In the genomic region with DNA sequence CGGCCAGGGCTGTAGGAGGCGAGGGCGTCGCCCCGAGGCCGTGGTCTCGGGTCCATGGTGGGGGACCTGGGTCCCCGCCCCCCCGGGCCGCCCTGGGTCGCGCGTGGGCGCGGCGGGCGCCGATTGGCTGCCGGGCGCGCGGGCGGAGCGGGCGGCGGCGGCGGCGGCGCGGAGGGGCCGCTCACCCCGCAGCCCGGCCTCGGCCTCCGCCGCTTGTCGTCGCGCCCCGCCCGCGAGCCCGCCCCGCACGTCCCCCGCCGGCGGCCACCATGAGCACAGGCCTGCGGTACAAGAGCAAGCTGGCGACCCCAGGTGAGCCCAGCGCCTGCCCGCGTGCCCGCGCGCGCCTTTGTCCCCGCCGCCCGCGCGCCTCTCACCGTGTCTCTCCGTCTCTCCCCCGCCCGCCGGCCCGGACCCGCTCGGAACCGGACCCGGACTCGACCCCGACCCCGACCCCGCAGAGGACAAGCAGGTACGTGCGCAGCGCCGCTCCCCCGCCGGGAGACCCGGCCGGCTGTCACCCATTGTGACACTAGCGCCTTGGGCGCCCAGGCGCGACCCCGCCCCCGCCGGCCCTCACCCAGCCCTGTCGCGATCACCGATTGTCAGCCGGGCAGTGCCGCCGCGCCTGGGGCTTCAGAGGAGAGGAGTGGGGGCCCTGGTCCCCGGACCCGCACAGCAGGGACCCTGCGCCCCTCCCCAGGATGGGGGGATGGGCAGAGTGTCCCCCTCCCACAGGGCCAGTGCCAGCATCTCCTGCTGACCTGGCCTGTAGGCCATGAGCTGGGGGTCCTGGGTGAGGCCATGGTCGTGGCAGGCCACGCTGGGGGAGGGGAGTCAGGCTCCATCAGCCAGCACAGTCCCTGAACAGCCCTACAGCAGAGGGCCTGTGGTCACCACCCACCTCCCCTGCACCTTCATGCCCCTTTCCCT, we compare ENCODE assay signal across 9 cellular contexts. TPM values are rescaled to one million over a fixed set of nuclear protein-coding genes. Genes with fewer than 3 reads are reported as not detected.
A peak's percentile ranks its signal among the peaks of the same experiment; 100 is the strongest.
DNase-seq lines count a peak whose midpoint lies in the region; ATAC-seq and TF ChIP-seq lines count a peak whose summit lies in the region.
"Had no signal": no experiment of that assay in that cellular context is flagged by ENCODE, and none has a peak within 500 bp of the region (broad histone marks: within the 10 kb centered on the region; RNA-seq: fewer than 3 reads in every experiment).

SEPTIN5 (plus strand) TSS at position 184 of the 933 bp plus-strand sequence; CDS start at position 270, 86 bp downstream.

- H3K36me3 Mint-ChIP-seq in activated T-helper 1 cell treated with anti-CD3 and anti-CD28 coated beads, Interleukin-12 subunit alpha, Interleukin-12 subunit beta, Interleukin-2, Interleukin-4 antibody, amounts not matched to agents 30 ng/mL and 10 ng/mL and 1 ng/mL, durations not matched to agents 14 hours and 24 hours and 36 hours (ENCODE audit: low read depth): no peaks in the 10 kb centered on the region

- H3K4me3 ChIP-seq in HAP-1 (peak within 1 kb of the TSS; percentile 40), retinal pigment epithelial cell (ENCODE audit: low read length) (peak within 1 kb of the TSS; percentile 45)

- POLR2A ChIA-PET in GM10248 (lab: Yijun Ruan, JAX): no interaction called here

- in situ Hi-C loops in HAP-1 (cut with MboI; ENCODE audit: low sequenced_read_pairs): no loop called here
- in situ Hi-C loops in ACHN (cut with HindIII; ENCODE audit: low pct_ligation_motif_present, low pct_unique_long_range_greater_than_20kb, low sequenced_read_pairs): no loop called here

- peaks cover 2% of the 10 kb centered on the region; the same call in 1 of the 2 replicates for H3K36me3 ChIP-seq in HAP-1 (replicated peaks)

- peaks cover 5% of the 10 kb centered on the region for H3K4me1 Mint-ChIP-seq in activated T-helper 1 cell treated with anti-CD3 and anti-CD28 coated beads, Interleukin-12 subunit alpha, Interleukin-12 subunit beta, Interleukin-2, Interleukin-4 antibody, amounts not matched to agents 30 ng/mL and 10 ng/mL and 1 ng/mL, durations not matched to agents 14 hours and 24 hours and 36 hours (ENCODE audit: low read depth)

- no peaks in the 10 kb centered on the region for H3K27me3 ChIP-seq in HAP-1 (ENCODE audit: low read depth)

- ATAC-seq in left cardiac atrium: no peak
- no peak for ATAC-seq in GM21447 (IDR thresholded peaks at IDR 0.05; ENCODE audit: unreplicated experiment)

- intact Hi-C loops in activated T-helper 1 cell treated with anti-CD3 and anti-CD28 coated beads, Interleukin-12 subunit alpha, Interleukin-12 subunit beta, Interleukin-2, Interleukin-4 antibody, amounts not matched to agents 30 ng/mL and 10 ng/mL and 1 ng/mL, durations not matched to agents 14 hours and 24 hours and 36 hours (cut with micrococcal nuclease): loop anchor here (5.0 kb wide), 2 partner anchors 37 to 422 kb away; partner anchors contain the start of gene CLTCL1
- intact Hi-C loops in left cardiac atrium (cut with DNase I): no loop called here

- no peak within 1 kb of the TSS for H3K27ac Mint-ChIP-seq in activated T-helper 1 cell treated with anti-CD3 and anti-CD28 coated beads, Interleukin-12 subunit alpha, Interleukin-12 subunit beta, Interleukin-2, Interleukin-4 antibody, amounts not matched to agents 30 ng/mL and 10 ng/mL and 1 ng/mL, durations not matched to agents 14 hours and 24 hours and 36 hours

- H3K9me3 Mint-ChIP-seq in activated T-helper 1 cell treated with anti-CD3 and anti-CD28 coated beads, Interleukin-12 subunit alpha, Interleukin-12 subunit beta, Interleukin-2, Interleukin-4 antibody, amounts not matched to agents 30 ng/mL and 10 ng/mL and 1 ng/mL, durations not matched to agents 14 hours and 24 hours and 36 hours: no peaks in the 10 kb centered on the region

- no peak for TF ChIP-seq CTCF in retinal pigment epithelial cell (conservative IDR thresholded peaks at IDR 0.05; ENCODE audit: low read depth, low read length)
- no peak for TF ChIP-seq CTCF in GM10248 (IDR thresholded peaks at IDR 0.05; ENCODE audit: control extremely low read depth, extremely low read depth, low read depth, missing control alignments)

- no peaks in the 10 kb centered on the region for H3K9me3 ChIP-seq in HAP-1

- DNase-seq in HAP-1 (ENCODE audit: low spot score in 2 of 2) (peak in 1 of 2 experiments; percentile 49), left cardiac atrium (peak; percentile 22), retinal pigment epithelial cell (ENCODE audit: low read depth) (no peak), GM10248 (ENCODE audit: extremely low spot score) (no peak), ACHN (no peak), HCEC 1CT (no peak)
- no peak for DNase-seq in activated T-helper 1 cell treated with anti-CD3 and anti-CD28 coated beads, Interleukin-12 subunit alpha, Interleukin-12 subunit beta, Interleukin-2, Interleukin-4 antibody, amounts not matched to agents 30 ng/mL and 10 ng/mL and 1 ng/mL, durations not matched to agents 14 hours and 24 hours and 36 hours (ENCODE audit: low spot score)

- CTCF ChIA-PET in GM10248 (lab: Yijun Ruan, JAX): no interaction called here

- peaks cover 27% of the 10 kb centered on the region for H3K27me3 Mint-ChIP-seq in activated T-helper 1 cell treated with anti-CD3 and anti-CD28 coated beads, Interleukin-12 subunit alpha, Interleukin-12 subunit beta, Interleukin-2, Interleukin-4 antibody, amounts not matched to agents 30 ng/mL and 10 ng/mL and 1 ng/mL, durations not matched to agents 14 hours and 24 hours and 36 hours (ENCODE audit: insufficient read depth)

- peak within 1 kb of the TSS; percentile 62 for H3K4me3 Mint-ChIP-seq in activated T-helper 1 cell treated with anti-CD3 and anti-CD28 coated beads, Interleukin-12 subunit alpha, Interleukin-12 subunit beta, Interleukin-2, Interleukin-4 antibody, amounts not matched to agents 30 ng/mL and 10 ng/mL and 1 ng/mL, durations not matched to agents 14 hours and 24 hours and 36 hours

- H3K4me1 ChIP-seq in HAP-1: peaks cover 10% of the 10 kb centered on the region

RNA-seq across cellular contexts. Expression of gene SEPTIN5, which starts in this region (rescaled TPM):
- total RNA-seq in activated T-helper 1 cell treated with anti-CD3 and anti-CD28 coated beads, Interleukin-12 subunit alpha, Interleukin-12 subunit beta, Interleukin-2, Interleukin-4 antibody, amounts not matched to agents 30 ng/mL and 10 ng/mL and 1 ng/mL, durations not matched to agents 14 hours and 24 hours and 36 hours: 0.98 and 1.3 TPM in 2 replicates
- total RNA-seq in left cardiac atrium: 100 to 1,000 TPM; 118 to 127 TPM
- total RNA-seq: T-helper 1 cell treated with Interleukin-12 subunit alpha and Interleukin-12 subunit beta and Interleukin-4 antibody, amounts not matched to agents 30 ng/mL and 1 ng/mL, for 36 hours had no signal

Comparison
In these comparisons a context has a peak if more than half of its experiments do, and no peak if none do; other contexts are left out.
1. RNA of gene SEPTIN5 (total RNA-seq): 118 to 127 TPM in left cardiac atrium; 0.98 to 1.3 TPM in activated T-helper 1 cell treated with anti-CD3 and anti-CD28 coated beads, Interleukin-12 subunit alpha, Interleukin-12 subunit beta, Interleukin-2, Interleukin-4 antibody, amounts not matched to agents 30 ng/mL and 10 ng/mL and 1 ng/mL, durations not matched to agents 14 hours and 24 hours and 36 hours; every median in the first group is over 10 times any median in the second.